9 cellular contexts compared by ENCODE assay signal in genomic region chr1:237901284-237901870, GRCh38. TPM values are rescaled to one million over a fixed set of nuclear protein-coding genes. Genes with fewer than 3 reads are reported as not detected.
DNase-seq lines count a peak whose midpoint lies in the region; ATAC-seq and TF ChIP-seq lines count a peak whose summit lies in the region.
"Had no signal": no experiment of that assay in that cellular context is flagged by ENCODE, and none has a peak within 500 bp of the region (broad histone marks: within the 10 kb centered on the region; RNA-seq: fewer than 3 reads in every experiment).

No MANE protein-coding gene starts in this region.

- H4K20me1 ChIP-seq in OCI-LY3 (ENCODE audit: insufficient read depth, low read length) = no peaks in the 10 kb centered on the region

- H3K4me1 ChIP-seq in OCI-LY3 (ENCODE audit: low read length) (peaks cover 16% of the 10 kb centered on the region), stomach (no peaks in the 10 kb centered on the region)

- H3K36me3 ChIP-seq in H7 (replicated peaks; ENCODE audit: control insufficient read depth, insufficient read depth, low read length) (no peaks in the 10 kb centered on the region), OCI-LY3 (replicated peaks; ENCODE audit: low read depth, low read length) (no peaks in the 10 kb centered on the region), stomach (no peaks in the 10 kb centered on the region)

- H3K79me2 ChIP-seq in OCI-LY3 (ENCODE audit: low read length) = no peaks in the 10 kb centered on the region

- no peak for TF ChIP-seq POLR2A in stomach (IDR thresholded peaks at IDR 0.05)

- WGBS in stomach, 5 donors = 49 to 65% (median 60%) methylated on average over 4 of the region's 4 CpGs

- no peaks in the 10 kb centered on the region for H3K9me3 Mint-ChIP-seq in glutamatergic neuron (ENCODE audit: unreplicated experiment)
- H3K9me3 Mint-ChIP-seq in activated CD8-positive, alpha-beta memory T cell treated with anti-CD3 and anti-CD28 coated beads, Interleukin-2, amount 10 ng/mL, durations not matched to agents 7 days and 5 days (ENCODE audit: low read depth) = peaks cover 5% of the 10 kb centered on the region

- no peak for TF ChIP-seq EP300 in stomach (IDR thresholded peaks at IDR 0.05)

- no peak overlapping the region for H3K9ac ChIP-seq in OCI-LY3 (ENCODE audit: low read length)

- no peak overlapping the region for H3K27ac Mint-ChIP-seq in glutamatergic neuron (ENCODE audit: unreplicated experiment)
- no peak overlapping the region for H3K27ac Mint-ChIP-seq in activated CD8-positive, alpha-beta memory T cell treated with anti-CD3 and anti-CD28 coated beads, Interleukin-2, amount 10 ng/mL, durations not matched to agents 7 days and 5 days

- H3K4me2 ChIP-seq in OCI-LY3 (ENCODE audit: low read length) = no peak overlapping the region

- H3K9me3 ChIP-seq in OCI-LY3 (ENCODE audit: insufficient read depth, low read length) (no peaks in the 10 kb centered on the region), stomach (no peaks in the 10 kb centered on the region)

- CTCF ChIA-PET in activated CD8-positive, alpha-beta memory T cell treated with anti-CD3 and anti-CD28 coated beads, Interleukin-2, amount 10 ng/mL, durations not matched to agents 7 days and 5 days (lab: Charles Lee) = no interaction called here

- no peak overlapping the region for H3K4me3 ChIP-seq in H7 (ENCODE audit: insufficient read depth, low read depth, low read length)
- H3K4me3 ChIP-seq in OCI-LY3 (ENCODE audit: low read length) = no peak overlapping the region
- H3K4me3 ChIP-seq in stomach = no peak overlapping the region

- TF ChIP-seq CTCF in OCI-LY3 (IDR thresholded peaks at IDR 0.05; ENCODE audit: low read depth, low read length) = peak; percentile 79
- TF ChIP-seq CTCF in glutamatergic neuron (IDR thresholded peaks at IDR 0.05; ENCODE audit: partially characterized antibody, unreplicated experiment) = peak; percentile 68
- TF ChIP-seq CTCF in stomach (IDR thresholded peaks at IDR 0.05) = peak in 1 of 7 experiments; percentile 10

- peak; percentile 47 for DNase-seq in CMK (ENCODE audit: low read depth)
- DNase-seq in H7 = peak; percentile 63
- no peak for DNase-seq in glutamatergic neuron
- DNase-seq in activated CD8-positive, alpha-beta memory T cell treated with anti-CD3 and anti-CD28 coated beads, Interleukin-2, amount 10 ng/mL, durations not matched to agents 7 days and 5 days = no peak
- DNase-seq in stomach = no peak
- no peak for DNase-seq in activated naive CD4-positive, alpha-beta T cell treated with anti-CD3 and anti-CD28 coated beads, Interleukin-2, amount 50 U/mL, for 16 hours

- H3K27me3 ChIP-seq in H7 (ENCODE audit: control insufficient read depth, insufficient read depth, low read length) (no peaks in the 10 kb centered on the region), OCI-LY3 (ENCODE audit: low read depth, low read length) (no peaks in the 10 kb centered on the region), stomach (no peaks in the 10 kb centered on the region)

- no peak overlapping the region for H3K27ac ChIP-seq in OCI-LY3 (ENCODE audit: low read length)
- no peak overlapping the region for H3K27ac ChIP-seq in stomach

- H3K4me3 Mint-ChIP-seq in glutamatergic neuron (ENCODE audit: unreplicated experiment) = no peak overlapping the region
- H3K4me3 Mint-ChIP-seq in activated CD8-positive, alpha-beta memory T cell treated with anti-CD3 and anti-CD28 coated beads, Interleukin-2, amount 10 ng/mL, durations not matched to agents 7 days and 5 days = no peak overlapping the region
- H3K4me3 Mint-ChIP-seq: central memory CD8-positive, alpha-beta T cell had no signal

- H2AFZ ChIP-seq in OCI-LY3 (ENCODE audit: low read depth, low read length) = no peak overlapping the region

- H3K4me1 Mint-ChIP-seq in glutamatergic neuron (ENCODE audit: low read depth, unreplicated experiment) = no peaks in the 10 kb centered on the region
- no peaks in the 10 kb centered on the region for H3K4me1 Mint-ChIP-seq in activated CD8-positive, alpha-beta memory T cell treated with anti-CD3 and anti-CD28 coated beads, Interleukin-2, amount 10 ng/mL, durations not matched to agents 7 days and 5 days
- H3K4me1 Mint-ChIP-seq: central memory CD8-positive, alpha-beta T cell had no signal

- intact Hi-C loops in stomach (cut with DNase I; ENCODE audit: low total_unique reads) = no loop called here

- no peaks in the 10 kb centered on the region for H3K36me3 Mint-ChIP-seq in glutamatergic neuron (ENCODE audit: unreplicated experiment)
- no peaks in the 10 kb centered on the region for H3K36me3 Mint-ChIP-seq in activated CD8-positive, alpha-beta memory T cell treated with anti-CD3 and anti-CD28 coated beads, Interleukin-2, amount 10 ng/mL, durations not matched to agents 7 days and 5 days

- no peak for ATAC-seq in activated CD8-positive, alpha-beta memory T cell treated with anti-CD3 and anti-CD28 coated beads, Interleukin-2, amount 10 ng/mL, durations not matched to agents 7 days and 5 days
- ATAC-seq in GM18502 (IDR thresholded peaks at IDR 0.05; ENCODE audit: poor library complexity, unreplicated experiment) = no peak

- peaks cover 4% of the 10 kb centered on the region for H3K27me3 Mint-ChIP-seq in glutamatergic neuron (ENCODE audit: unreplicated experiment)
- no peaks in the 10 kb centered on the region for H3K27me3 Mint-ChIP-seq in activated CD8-positive, alpha-beta memory T cell treated with anti-CD3 and anti-CD28 coated beads, Interleukin-2, amount 10 ng/mL, durations not matched to agents 7 days and 5 days

RNA-seq across cellular contexts. Expression of gene ZP4, which starts 10.7 kb away (rescaled TPM):
- total RNA-seq in H7 (2014; rRNA removed; shearing (Covaris generic)) = not detected in 2 replicates
- total RNA-seq in glutamatergic neuron (ENCODE audit: unreplicated experiment) (not detected), stomach (not detected)
- total RNA-seq in activated CD8-positive, alpha-beta memory T cell treated with anti-CD3 and anti-CD28 coated beads, Interleukin-2, amount 10 ng/mL, durations not matched to agents 7 days and 5 days = not detected
- not detected for polyA plus RNA-seq in stomach

Comparison
In these comparisons a context has a peak if more than half of its experiments do, and no peak if none do; other contexts are left out.
1. DNase-seq: peak in CMK (single experiment) and H7 (single experiment); none in glutamatergic neuron (single experiment), activated CD8-positive, alpha-beta memory T cell treated with anti-CD3 and anti-CD28 coated beads, Interleukin-2, amount 10 ng/mL, durations not matched to agents 7 days and 5 days (single experiment), stomach (single experiment) and activated naive CD4-positive, alpha-beta T cell treated with anti-CD3 and anti-CD28 coated beads, Interleukin-2, amount 50 U/mL, for 16 hours (single experiment).